15 cellular contexts compared by ENCODE assay signal in genomic region chr3:124587053-124587408, GRCh38.
DNase-seq lines count a peak whose midpoint lies in the region; ATAC-seq, FAIRE-seq and TF ChIP-seq lines count a peak whose summit lies in the region.
"Had no signal": no experiment of that assay in that cellular context is flagged by ENCODE, and none has a peak within 500 bp of the region (broad histone marks: within the 10 kb centered on the region; RNA-seq: fewer than 3 reads in every experiment).

No MANE protein-coding gene starts in this region.

- H2AFZ ChIP-seq in HepG2 (ENCODE audit: low read length) = no peak overlapping the region
- H2AFZ ChIP-seq: GM23248 had no signal

- TF ChIP-seq POLR2A in HepG2 (IDR thresholded peaks at IDR 0.05; ENCODE audit: insufficient read depth in 1 of 2, low read depth in 2 of 2, low read length in 2 of 2) = no peak
- TF ChIP-seq POLR2A in right lobe of liver (IDR thresholded peaks at IDR 0.05) = no peak

- H3K27me3 Mint-ChIP-seq in endodermal cell (ENCODE audit: insufficient read depth) (peaks cover 52% of the 10 kb centered on the region), mesothelial cell of epicardium (ENCODE audit: low read depth) (peaks cover 21% of the 10 kb centered on the region)
- peaks cover 63% of the 10 kb centered on the region for H3K27me3 Mint-ChIP-seq in CD4-positive, alpha-beta T cell

- TF ChIP-seq CTCF in HepG2 (CRISPR knock-in tag; IDR thresholded peaks at IDR 0.05) (no peak), right lobe of liver (IDR thresholded peaks at IDR 0.05) (no peak), endodermal cell (conservative IDR thresholded peaks at IDR 0.05) (no peak), mesothelial cell of epicardium (IDR thresholded peaks at IDR 0.05; ENCODE audit: unreplicated experiment) (no peak)
- no peak for TF ChIP-seq CTCF in CD4-positive, alpha-beta T cell (IDR thresholded peaks at IDR 0.05)

- no peak for FAIRE-seq in HepG2 (lab: Jason Lieb, UNC)
- FAIRE-seq: GM18507 had no signal

- no peaks in the 10 kb centered on the region for H3K9me3 ChIP-seq in HepG2 (ENCODE audit: low read length)
- no peaks in the 10 kb centered on the region for H3K9me3 ChIP-seq in right lobe of liver
- H3K9me3 ChIP-seq in endodermal cell (ENCODE audit: control insufficient read depth, low read length) = no peaks in the 10 kb centered on the region
- H3K9me3 ChIP-seq in CD4-positive, alpha-beta T cell (ENCODE audit: control insufficient read depth, low read length) = no peaks in the 10 kb centered on the region
- no peaks in the 10 kb centered on the region for H3K9me3 ChIP-seq in SJCRH30 (replicated peaks)

- H3K4me2 ChIP-seq in HepG2 (ENCODE audit: low read depth, low read length) = peak overlapping the region; percentile 94

- H3K27ac ChIP-seq in HepG2 (ENCODE audit: extremely low read length, insufficient read depth, low read length) (no peak overlapping the region), right lobe of liver (no peak overlapping the region), endodermal cell (ENCODE audit: low read depth, low read length) (no peak overlapping the region), SJCRH30 (no peak overlapping the region)
- H3K27ac ChIP-seq in CD4-positive, alpha-beta T cell (ENCODE audit: low read depth, low read length) = no peak overlapping the region
- H3K27ac ChIP-seq: GM23248 had no signal

- H3K36me3 ChIP-seq in HepG2 (replicated peaks in 1 of 2; ENCODE audit: control insufficient read depth in 1 of 2, insufficient read depth in 2 of 2, low read length in 2 of 2) = no peaks in the 10 kb centered on the region
- H3K36me3 ChIP-seq in right lobe of liver = no peaks in the 10 kb centered on the region
- H3K36me3 ChIP-seq in endodermal cell (ENCODE audit: control insufficient read depth, insufficient read depth, low read length) = no peaks in the 10 kb centered on the region
- H3K36me3 ChIP-seq in SJCRH30 = no peaks in the 10 kb centered on the region

- peaks cover 63% of the 10 kb centered on the region for H3K4me1 ChIP-seq in HepG2 (ENCODE audit: insufficient read depth, low read length)
- H3K4me1 ChIP-seq in right lobe of liver = peaks cover 0 to 27% (median 10%) of the 10 kb centered on the region in 4 donors
- H3K4me1 ChIP-seq in endodermal cell (ENCODE audit: control insufficient read depth, insufficient read depth, low read length) = peaks cover 16% of the 10 kb centered on the region
- H3K4me1 ChIP-seq in SJCRH30 = no peaks in the 10 kb centered on the region

- TF ChIP-seq EP300 in HepG2 (IDR thresholded peaks at IDR 0.05; ENCODE audit: low read depth in 2 of 2, low read length in 2 of 2) (no peak), HepG2 (CRISPR knock-in tag; IDR thresholded peaks at IDR 0.05; ENCODE audit: borderline replicate concordance) (no peak)

- H3K4me3 ChIP-seq in HepG2 (replicated peaks in 1 of 3; ENCODE audit: insufficient read depth in 1 of 3, low read depth in 2 of 3, low read length in 3 of 3) (peak overlapping the region; percentile 73 to 89 (median 80)), right lobe of liver (no peak overlapping the region), endodermal cell (ENCODE audit: low read length) (no peak overlapping the region), SJCRH30 (no peak overlapping the region)
- H3K4me3 ChIP-seq: GM23248 had no signal

- intact Hi-C loops in HepG2 (cut with micrococcal nuclease; ENCODE audit: unreplicated experiment) = loop anchor here (5.0 kb wide), 1 partner anchor 50 kb away; no protein-coding TSS in a partner anchor
- intact Hi-C loops in right lobe of liver (cut with DNase I) = no loop called here
- intact Hi-C loops in CD4-positive, alpha-beta T cell (cut with DNase I, micrococcal nuclease) = no loop called here

- peaks cover 42% of the 10 kb centered on the region for H3K79me2 ChIP-seq in HepG2 (ENCODE audit: insufficient read depth, low read length)

- H3K4me3 Mint-ChIP-seq in endodermal cell (peak overlapping the region; percentile 66), mesothelial cell of epicardium (peak overlapping the region; percentile 88)
- no peak overlapping the region for H3K4me3 Mint-ChIP-seq in CD4-positive, alpha-beta T cell
- H3K4me3 Mint-ChIP-seq: activated CD4-positive, alpha-beta T cell treated with anti-CD3 and anti-CD28 coated beads, Interleukin-2, amount 10 ng/mL, durations not matched to agents 7 days and 5 days had no signal

- CTCF ChIA-PET in HepG2 (lab: Yijun Ruan, JAX; ENCODE audit: low intra/inter-chr PET ratio, low total read pairs) = no interaction called here
- CTCF ChIA-PET in CD4-positive, alpha-beta T cell (lab: Charles Lee) = interaction anchor here (0.7 kb wide), 1 partner anchor 8 kb away, joined by 3 read pairs; no protein-coding TSS in a partner anchor

- no peak for DNase-seq in HepG2 (ENCODE audit: low spot score)
- no peak for DNase-seq in right lobe of liver
- peak; percentile 79 for DNase-seq in endodermal cell
- no peak for DNase-seq in mesothelial cell of epicardium (ENCODE audit: low spot score in 2 of 2, unreplicated experiment in 2 of 2)
- DNase-seq in CD4-positive, alpha-beta T cell = no peak
- DNase-seq in SJCRH30 = no peak
- DNase-seq in stimulated activated CD4-positive, alpha-beta T cell treated with anti-CD3 and anti-CD28 coated beads, Interleukin-4, amount 100 ng/mL, for 24 hours = no peak
- no peak for DNase-seq in NCI-H2029 treated with DMSO at 0.1 percent for 48 hours (lab: John Stamatoyannopoulos, UW)
- DNase-seq: activated CD4-positive, alpha-beta T cell treated with anti-CD3 and anti-CD28 coated beads, Interleukin-2, amount 10 ng/mL, durations not matched to agents 7 days and 5 days; amniotic stem cell; foreskin fibroblast; GM23248; NCI-H146; NCI-H524 treated with DMSO at 0.1 percent for 48 hours had no signal

- peaks cover 30% of the 10 kb centered on the region for H3K4me1 Mint-ChIP-seq in endodermal cell
- peaks cover 40% of the 10 kb centered on the region for H3K4me1 Mint-ChIP-seq in mesothelial cell of epicardium
- peaks cover 24% of the 10 kb centered on the region for H3K4me1 Mint-ChIP-seq in CD4-positive, alpha-beta T cell (ENCODE audit: low read depth)

- no peak for ATAC-seq in HepG2
- ATAC-seq in right lobe of liver = no peak
- ATAC-seq in CD4-positive, alpha-beta T cell (ENCODE audit: poor library complexity) = no peak

- no TSS peak for BruUV-seq in HepG2 (replicated peaks; lab: Mats Ljungman, UMichigan)

- no peaks in the 10 kb centered on the region for H3K36me3 Mint-ChIP-seq in endodermal cell (ENCODE audit: low read depth)
- H3K36me3 Mint-ChIP-seq in mesothelial cell of epicardium = no peaks in the 10 kb centered on the region
- H3K36me3 Mint-ChIP-seq in CD4-positive, alpha-beta T cell (ENCODE audit: low read depth) = no peaks in the 10 kb centered on the region

- 0 out of 2 replicates have a peak overlapping the region, but pooled peaks have one; percentile 83 for H3K9ac ChIP-seq in HepG2 (ENCODE audit: insufficient read depth, low read depth, low read length)
- no peak overlapping the region for H3K9ac ChIP-seq in endodermal cell (ENCODE audit: extremely low read depth, low read length, poor library complexity, severe bottlenecking)
- H3K9ac ChIP-seq: GM23248 had no signal

- in situ Hi-C loops in HepG2 (cut with HindIII; ENCODE audit: extremely low pct_ligation_motif_present, low pct_unique_long_range_greater_than_20kb) = loop anchor here (5.0 kb wide), 1 partner anchor 35 kb away; no protein-coding TSS in a partner anchor

- H3K27me3 ChIP-seq in HepG2 (ENCODE audit: control insufficient read depth in 1 of 2, insufficient read depth in 2 of 2, low read length in 2 of 2) (no peaks in the 10 kb centered on the region; a peak in 1 of 5 replicates), right lobe of liver (no peaks in the 10 kb centered on the region), endodermal cell (ENCODE audit: control insufficient read depth, insufficient read depth, low read length, poor library complexity, severe bottlenecking) (peaks cover 33% of the 10 kb centered on the region), SJCRH30 (no peaks in the 10 kb centered on the region)
- peaks cover 24% of the 10 kb centered on the region for H3K27me3 ChIP-seq in CD4-positive, alpha-beta T cell (ENCODE audit: control insufficient read depth, insufficient read depth, low read length)

- H4K20me1 ChIP-seq in HepG2 (ENCODE audit: insufficient read depth, low read length) = no peaks in the 10 kb centered on the region

- POLR2A ChIA-PET in HepG2 (lab: Yijun Ruan, JAX) = interaction anchor here (1.3 kb wide), 1 partner anchor 48 kb away, joined by 4 read pairs; no protein-coding TSS in a partner anchor
- POLR2A ChIA-PET in CD4-positive, alpha-beta T cell (lab: Charles Lee) = no interaction called here

- TF ChIP-seq RAD21 in HepG2 (CRISPR knock-in tag; IDR thresholded peaks at IDR 0.05) = no peak

- no peaks in the 10 kb centered on the region for H3K9me3 Mint-ChIP-seq in endodermal cell
- H3K9me3 Mint-ChIP-seq in mesothelial cell of epicardium = no peaks in the 10 kb centered on the region
- H3K9me3 Mint-ChIP-seq in CD4-positive, alpha-beta T cell = no peaks in the 10 kb centered on the region
- H3K9me3 Mint-ChIP-seq: activated CD4-positive, alpha-beta T cell treated with anti-CD3 and anti-CD28 coated beads, Interleukin-2, amount 10 ng/mL, durations not matched to agents 7 days and 5 days had no signal

- H3K27ac Mint-ChIP-seq in endodermal cell (no peak overlapping the region), mesothelial cell of epicardium (peak overlapping the region; percentile 71)
- H3K27ac Mint-ChIP-seq in CD4-positive, alpha-beta T cell = no peak overlapping the region
- H3K27ac Mint-ChIP-seq: activated CD4-positive, alpha-beta T cell treated with anti-CD3 and anti-CD28 coated beads, Interleukin-2, amount 10 ng/mL, durations not matched to agents 7 days and 5 days had no signal

- 76% methylated on average over 3 of the region's 3 CpGs for WGBS in HepG2 (ENCODE audit: low lambda C conversion rate)
- 86% methylated on average over 3 of the region's 3 CpGs for WGBS in right lobe of liver (ENCODE audit: insufficient coverage, low coverage, low lambda C conversion rate, missing lambda C conversion rate)
- 20 to 33% methylated on average over 1 to 3 of the region's 3 CpGs for WGBS in endodermal cell (ENCODE audit: insufficient coverage in 1 of 2, insufficient read length in 1 of 2), 2 experiments

TF ChIP-seq in HepG2, 621 proteins besides CTCF, POLR2A, EP300 and RAD21:
- TF ChIP-seq PHF21A (CRISPR knock-in tag; IDR thresholded peaks at IDR 0.05) (0 out of 2 replicates have a peak, but pooled peaks have one; percentile 9), SNAPC2 (CRISPR knock-in tag; IDR thresholded peaks at IDR 0.05) (no peak), CEBPG (CRISPR knock-in tag; IDR thresholded peaks at IDR 0.05) (peak; percentile 68; the same call in 1 of the 2 replicates), KLF16 (CRISPR knock-in tag; IDR thresholded peaks at IDR 0.05) (0 out of 4 replicates have a peak, but pooled peaks of 1 of the 2 experiments have one; percentile 15)

Comparison
In these comparisons a context has a peak if more than half of its experiments do, and no peak if none do; other contexts are left out.
1. H3K4me3 ChIP-seq: peak in HepG2 (3 of 3); none in right lobe of liver (0 of 3), endodermal cell (single experiment) and SJCRH30 (single experiment).